In the genomic region with DNA sequence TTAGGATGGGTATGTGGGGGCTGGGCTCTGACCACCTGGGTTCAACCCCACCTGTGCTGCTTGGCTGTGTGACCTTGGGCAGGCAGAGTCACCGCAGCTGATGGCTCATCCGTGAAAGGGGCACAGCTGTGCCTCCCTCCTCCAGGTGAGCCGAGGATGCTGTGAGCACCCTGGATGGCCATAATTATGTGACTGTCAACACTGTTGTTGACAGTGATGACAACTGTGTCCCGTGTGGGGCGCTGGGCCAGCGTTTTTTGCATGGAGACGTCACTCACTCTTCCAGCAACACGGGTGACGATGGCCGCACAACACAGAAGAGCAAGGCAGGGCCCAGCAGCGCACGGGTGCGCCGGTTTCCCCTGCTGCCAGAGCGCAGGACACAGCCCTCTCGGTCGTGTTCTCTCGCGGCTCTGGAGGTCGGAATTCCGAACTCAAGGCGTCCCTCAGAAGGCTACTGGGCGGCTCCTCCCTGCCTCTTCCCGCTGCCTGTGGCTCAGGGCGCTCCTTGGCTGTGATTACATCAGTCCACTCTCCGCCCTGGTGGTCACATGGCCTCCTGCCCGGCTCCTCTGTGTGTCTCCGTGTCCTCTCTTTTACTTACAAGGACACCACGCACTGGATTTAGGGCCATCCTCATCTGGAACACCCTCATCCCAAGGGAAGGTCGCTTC, we compare ENCODE assay signal across 8 cellular contexts. TPM values are rescaled to one million over a fixed set of nuclear protein-coding genes. Genes with fewer than 3 reads are reported as not detected.
DNase-seq lines count a peak whose midpoint lies in the region; ATAC-seq and TF ChIP-seq lines count a peak whose summit lies in the region.

No MANE protein-coding gene starts in this region.

- no peaks in the 10 kb centered on the region for H3K9me3 ChIP-seq in colonic mucosa

- H3K27ac Mint-ChIP-seq in naive B cell: peak overlapping the region; percentile 79 to 99 (median 98)

- TF ChIP-seq CTCF in colonic mucosa (IDR thresholded peaks at IDR 0.05): no peak

- ATAC-seq in naive B cell (ENCODE audit: low read depth in 2 of 2): peak; percentile 27 to 37

- H3K9ac ChIP-seq in colonic mucosa (ENCODE audit: low read depth in 2 of 2, low read length in 2 of 2): peak overlapping the region; percentile 90 to 92

- H3K4me1 ChIP-seq in colonic mucosa: peaks cover 8% of the 10 kb centered on the region

- no peaks in the 10 kb centered on the region for H3K27me3 ChIP-seq in colonic mucosa

- in situ Hi-C loops in SK-MEL-5 (cut with HindIII; ENCODE audit: low pct_unique_long_range_greater_than_20kb, low sequenced_read_pairs): no loop called here

- DNase-seq in EH (ENCODE audit: low read depth) (peak; percentile 34), SK-MEL-5 (ENCODE audit: low read depth, low spot score) (peak; percentile 43), colonic mucosa (no peak), naive B cell (peak; percentile 72), Kasumi-1 (lab: John Stamatoyannopoulos, UW) (no peak), posterior vena cava (ENCODE audit: low spot score) (no peak), GOT3 (lab: John Stamatoyannopoulos, UW) (no peak)
- DNase-seq in stimulated activated CD8-positive, alpha-beta memory T cell treated with anti-CD3 and anti-CD28 coated beads, Interleukin-4, amount 100 ng/mL, for 48 hours: no peak

- H3K36me3 Mint-ChIP-seq in naive B cell: no peaks in the 10 kb centered on the region

- no peaks in the 10 kb centered on the region for H3K27me3 Mint-ChIP-seq in naive B cell

- peak overlapping the region; percentile 60 for H3K27ac ChIP-seq in colonic mucosa

- intact Hi-C loops in colonic mucosa (cut with DNase I): no loop called here
- intact Hi-C loops in posterior vena cava (cut with DNase I): no loop called here

- H3K4me1 Mint-ChIP-seq in naive B cell: peaks cover 57 to 87% (median 66%) of the 10 kb centered on the region in 3 donors

- H3K4me3 ChIP-seq in colonic mucosa: peak overlapping the region; percentile 38

- H3K9me3 Mint-ChIP-seq in naive B cell: no peaks in the 10 kb centered on the region

- H3K4me3 Mint-ChIP-seq in naive B cell: peak overlapping the region; percentile 93 to 99 (median 96)

- no peaks in the 10 kb centered on the region for H3K36me3 ChIP-seq in colonic mucosa

RNA-seq across cellular contexts. Expression of a gene that starts 1.3 kb away (rescaled TPM):
- total RNA-seq in SK-MEL-5 (2014; rRNA removed; shearing (Covaris generic)): 23.7 and 31.6 TPM in 2 replicates
- 21.2 and 23.3 TPM in 2 replicates for polyA plus RNA-seq in SK-MEL-5 (2015; cell fraction: cytosol; rRNA removed)
- polyA plus RNA-seq in SK-MEL-5 (2015; cell fraction: nucleus; rRNA removed): 61.1 and 97.6 TPM in 2 replicates
- total RNA-seq in colonic mucosa (10 to 100 TPM; 10.8 to 22.5 TPM), posterior vena cava (10 to 100 TPM; 36.6 to 45.1 TPM)
- polyA plus RNA-seq in naive B cell (ENCODE audit: low read depth in 6 of 6): 10 to 100 TPM; 24.1 to 64.3 (median 37.5) TPM

RNA-seq across cellular contexts. Expression of a gene that starts 41.8 kb away (rescaled TPM):
- total RNA-seq in SK-MEL-5 (2014; rRNA removed; shearing (Covaris generic)): 0.29 and 0.51 TPM in 2 replicates
- polyA plus RNA-seq in SK-MEL-5 (2015; cell fraction: cytosol; rRNA removed): 0.11 and 0.24 TPM in 2 replicates
- polyA plus RNA-seq in SK-MEL-5 (2015; cell fraction: nucleus; rRNA removed): 0.27 TPM in 1 of 2 replicates, not detected in the other
- total RNA-seq in colonic mucosa: 10 to 100 TPM; 11.1 to 11.5 TPM
- polyA plus RNA-seq in naive B cell (ENCODE audit: low read depth in 6 of 6): 1 to 10 TPM in 3 of 6 donors, under 1 TPM in 3; 0.52 to 3.4 (median 1.1) TPM
- total RNA-seq in posterior vena cava: 10 to 100 TPM; 11.7 to 23.8 TPM

Comparison
In these comparisons a context has a peak if more than half of its experiments do, and no peak if none do; other contexts are left out.
1. DNase-seq: peak in EH (single experiment), SK-MEL-5 (single experiment) and naive B cell (single experiment); none in colonic mucosa (single experiment), Kasumi-1 (0 of 2), posterior vena cava (single experiment), stimulated activated CD8-positive, alpha-beta memory T cell treated with anti-CD3 and anti-CD28 coated beads, Interleukin-4, amount 100 ng/mL, for 48 hours (single experiment) and GOT3 (single experiment).